1 cellular context compared by ENCODE assay signal in genomic region chr6:37699138-37699766, GRCh38.
TF ChIP-seq lines count a peak whose summit lies in the region.

No MANE protein-coding gene starts in this region.

TF ChIP-seq in HEK293, 187 proteins besides CTCF, POLR2A, EP300 and RAD21 (continued from another document):
- TF ChIP-seq PATZ1 (tag by site-specific recombination; IDR thresholded peaks at IDR 0.05) (0 out of 2 replicates have a peak, but pooled peaks have one; percentile 28), PRDM10 (tag by site-specific recombination; IDR thresholded peaks at IDR 0.05) (peak; percentile 67; the same call in 1 of the 2 replicates), ZBTB10 (tag by site-specific recombination; IDR thresholded peaks at IDR 0.05) (peak; percentile 8; the same call in 1 of the 2 replicates), ZNF600 (tag by site-specific recombination; IDR thresholded peaks at IDR 0.05) (no peak), ZNF211 (tag by site-specific recombination; IDR thresholded peaks at IDR 0.05; ENCODE audit: low read depth) (no peak), PRDM1 (tag by site-specific recombination; IDR thresholded peaks at IDR 0.05) (no peak), ZNF449 (tag by site-specific recombination; IDR thresholded peaks at IDR 0.05) (peak; percentile 86), FEZF1 (tag by site-specific recombination; IDR thresholded peaks at IDR 0.05) (no peak), ZNF610 (tag by site-specific recombination; IDR thresholded peaks at IDR 0.05; ENCODE audit: borderline replicate concordance) (no peak), EGR2 (tag by site-specific recombination; IDR thresholded peaks at IDR 0.05; ENCODE audit: low read depth) (peak; percentile 74; the same call in 1 of the 2 replicates), ATF2 (tag by site-specific recombination; IDR thresholded peaks at IDR 0.05; ENCODE audit: low read depth) (no peak), ZBTB26 (tag by site-specific recombination; optimal IDR thresholded peaks at IDR 0.05) (peak; percentile 28), ZNF560 (tag by site-specific recombination; IDR thresholded peaks at IDR 0.05; ENCODE audit: borderline replicate concordance) (no peak), ZNF670 (tag by site-specific recombination; IDR thresholded peaks at IDR 0.05; ENCODE audit: low read depth) (no peak), KLF16 (tag by site-specific recombination; IDR thresholded peaks at IDR 0.05) (0 out of 2 replicates have a peak, but pooled peaks have one; percentile 37), ZNF433 (tag by site-specific recombination; IDR thresholded peaks at IDR 0.05; ENCODE audit: low read depth) (no peak), KLF1 (tag by site-specific recombination; IDR thresholded peaks at IDR 0.05) (peak; percentile 95; the same call in 1 of the 2 replicates), ZFHX2 (tag by site-specific recombination; conservative IDR thresholded peaks at IDR 0.05) (peak; percentile 82)
